Comparison of ENCODE assay signal across 9 cellular contexts in genomic region chr21:45981641-45982255, GRCh38. TPM values are rescaled to one million over a fixed set of nuclear protein-coding genes. Genes with fewer than 3 reads are reported as not detected.
DNase-seq lines count a peak whose midpoint lies in the region; ATAC-seq, FAIRE-seq and TF ChIP-seq lines count a peak whose summit lies in the region.
"Had no signal": no experiment of that assay in that cellular context is flagged by ENCODE, and none has a peak within 500 bp of the region (broad histone marks: within the 10 kb centered on the region; RNA-seq: fewer than 3 reads in every experiment).

Gene COL6A1, plus strand, starts transcription at chr21:45981770. Its CDS starts 81 bp downstream, at chr21:45981851.

- ATAC-seq in GM12878 (peak; percentile 43), right cardiac atrium (peak; percentile 77 to 81), psoas muscle (peak; percentile 71 to 79 (median 74)), GM19452 (IDR thresholded peaks at IDR 0.05; ENCODE audit: unreplicated experiment) (no peak)

- no peaks in the 10 kb centered on the region for H3K9me2 ChIP-seq in OCI-LY7 (ENCODE audit: insufficient read depth, low read length)

- TF ChIP-seq CTCF in OCI-LY7 (conservative IDR thresholded peaks at IDR 0.05; ENCODE audit: low read length) (no peak), GM12878 (IDR thresholded peaks at IDR 0.05 in 2 of 3, conservative IDR thresholded peaks at IDR 0.05 in 1 of 3; ENCODE audit: control insufficient read depth in 2 of 3, extremely low read depth in 1 of 3, insufficient read depth in 1 of 3, low read depth in 3 of 3, low read length in 3 of 3) (no peak), psoas muscle (IDR thresholded peaks at IDR 0.05) (no peak)

- TF ChIP-seq RAD21 in GM12878 (IDR thresholded peaks at IDR 0.05; ENCODE audit: insufficient read depth, low read depth, low read length), result no peak

- CTCF ChIA-PET in OCI-LY7 (lab: Charles Lee; ENCODE audit: unreplicated experiment), result no interaction called here
- CTCF ChIA-PET in GM12878 (lab: Yijun Ruan, JAX), result no interaction called here

- H3K79me2 ChIP-seq in OCI-LY7 (ENCODE audit: insufficient read depth, low read depth, low read length) (no peaks in the 10 kb centered on the region), GM12878 (ENCODE audit: control insufficient read depth, insufficient read depth, low read length) (no peaks in the 10 kb centered on the region)

- DNase-seq in DMS 273 (lab: John Stamatoyannopoulos, UW; ENCODE audit: unreplicated experiment) (peak; percentile 77), DMS 273 treated with DMSO at 0.1 percent for 48 hours (lab: John Stamatoyannopoulos, UW) (no peak), OCI-LY7 (ENCODE audit: low spot score) (no peak), GM12878 (ENCODE audit: low read depth, low spot score) (no peak), right cardiac atrium (peak; percentile 75 to 91 (median 89)), psoas muscle (peak; percentile 67 to 85), midbrain (lab: John Stamatoyannopoulos, UW) (no peak)

- WGBS in GM12878 (ENCODE audit: insufficient coverage, insufficient replicate concordance, low lambda C conversion rate, missing lambda C conversion rate), result 14% methylated on average over 32 of the region's 44 CpGs
- under 1% methylated on average over 37 of the region's 44 CpGs for WGBS in right cardiac atrium
- 0 to 1% (median 1%) methylated on average over 26 to 37 of the region's 44 CpGs for WGBS in psoas muscle, 3 donors

- POLR2A ChIA-PET in OCI-LY7 (lab: Charles Lee) (no interaction called here), GM12878 (lab: Charles Lee) (no interaction called here)

- H3K9me3 ChIP-seq in OCI-LY7 (ENCODE audit: low read length) (no peaks in the 10 kb centered on the region), GM12878 (replicated peaks; ENCODE audit: control insufficient read depth, insufficient read depth, low read length) (no peaks in the 10 kb centered on the region), right cardiac atrium (ENCODE audit: control insufficient read depth, low read length) (no peaks in the 10 kb centered on the region), psoas muscle (no peaks in the 10 kb centered on the region)

- H3K9ac ChIP-seq in GM12878 (ENCODE audit: control insufficient read depth, insufficient read depth, low read length), result 0 out of 2 replicates have a peak within 1 kb of the TSS, but pooled peaks have one; percentile 22

- RAD21 ChIA-PET in GM12878 (lab: Charles Lee; ENCODE audit: unreplicated experiment), result no interaction called here

- H3K4me2 ChIP-seq in OCI-LY7 (ENCODE audit: low read length) (peak within 1 kb of the TSS; percentile 55), GM12878 (ENCODE audit: control insufficient read depth, insufficient read depth) (peak within 1 kb of the TSS; percentile 71)

- BruUV-seq in OCI-LY7 (replicated peaks; lab: Mats Ljungman, UMichigan) (no TSS peak), GM12878 (replicated peaks; lab: Mats Ljungman, UMichigan) (no TSS peak)

- FAIRE-seq in GM12878 (lab: Jason Lieb, UNC), result no peak

- no peak for TF ChIP-seq POLR2A in GM12878 (IDR thresholded peaks at IDR 0.05; ENCODE audit: low read depth, low read length)

- TF ChIP-seq EP300 in GM12878 (IDR thresholded peaks at IDR 0.05; ENCODE audit: borderline replicate concordance in 1 of 2, control insufficient read depth in 1 of 2, low read depth in 2 of 2, low read length in 2 of 2), result no peak

- H3K27me3 ChIP-seq in GM12878 (replicated peaks in 1 of 2; ENCODE audit: control insufficient read depth in 2 of 2, insufficient read depth in 2 of 2, low read length in 1 of 2), result peaks cover 0 to 3% of the 10 kb centered on the region in 2 experiments; a peak in 2 of 4 replicates
- H3K27me3 ChIP-seq in right cardiac atrium (ENCODE audit: control insufficient read depth, insufficient read depth), result no peaks in the 10 kb centered on the region
- no peaks in the 10 kb centered on the region for H3K27me3 ChIP-seq in psoas muscle (ENCODE audit: insufficient read depth in 3 of 3, low read length in 2 of 3)

- H3K36me3 ChIP-seq in OCI-LY7 (ENCODE audit: insufficient read depth, low read length) (no peaks in the 10 kb centered on the region), GM12878 (ENCODE audit: control insufficient read depth in 2 of 2, insufficient read depth in 2 of 2, low read length in 1 of 2) (no peaks in the 10 kb centered on the region), psoas muscle (ENCODE audit: insufficient read depth in 1 of 2, low read depth in 1 of 2) (peaks cover 0 to 28% of the 10 kb centered on the region in 2 donors)

- H2AFZ ChIP-seq in OCI-LY7 (ENCODE audit: low read length), result no peak within 1 kb of the TSS
- H2AFZ ChIP-seq in GM12878 (ENCODE audit: control insufficient read depth, low read depth, low read length), result no peak within 1 kb of the TSS; the same call in none of the 2 replicates

- H4K20me1 ChIP-seq in OCI-LY7 (ENCODE audit: insufficient read depth, low read length) (no peaks in the 10 kb centered on the region), GM12878 (ENCODE audit: control insufficient read depth, insufficient read depth) (no peaks in the 10 kb centered on the region)

- H3K4me3 ChIP-seq in OCI-LY7 (ENCODE audit: low read depth, low read length, poor library complexity, severe bottlenecking), result no peak within 1 kb of the TSS
- no peak within 1 kb of the TSS for H3K4me3 ChIP-seq in GM12878
- peak within 1 kb of the TSS; percentile 81 for H3K4me3 ChIP-seq in right cardiac atrium (ENCODE audit: low read length)
- H3K4me3 ChIP-seq in psoas muscle, result peak within 1 kb of the TSS; percentile 93

- no peaks in the 10 kb centered on the region for H3K4me1 ChIP-seq in OCI-LY7 (ENCODE audit: insufficient read depth, low read length, poor library complexity, severe bottlenecking)
- H3K4me1 ChIP-seq in GM12878 (ENCODE audit: control insufficient read depth, insufficient read depth, low read length), result no peaks in the 10 kb centered on the region; the same call in 1 of the 2 replicates
- H3K4me1 ChIP-seq in right cardiac atrium (ENCODE audit: control insufficient read depth, insufficient read depth, low read length), result no peaks in the 10 kb centered on the region
- H3K4me1 ChIP-seq in psoas muscle, result no peaks in the 10 kb centered on the region

- H3K27ac ChIP-seq in OCI-LY7 (ENCODE audit: low read depth, low read length, poor library complexity, severe bottlenecking), result no peak within 1 kb of the TSS
- H3K27ac ChIP-seq in GM12878 (ENCODE audit: control insufficient read depth, insufficient read depth), result no peak within 1 kb of the TSS
- peak within 1 kb of the TSS; percentile 76 for H3K27ac ChIP-seq in right cardiac atrium (ENCODE audit: low read length)
- peak within 1 kb of the TSS; percentile 66 for H3K27ac ChIP-seq in psoas muscle
- H3K27ac ChIP-seq: 22Rv1 had no signal

- in situ Hi-C loops in GM12878 (cut with MboI), result no loop called here

- SMC1A ChIA-PET in GM12878 (lab: Charles Lee; ENCODE audit: uncharacterized antibody, unreplicated experiment), result no interaction called here

- intact Hi-C loops in OCI-LY7 (cut with micrococcal nuclease; ENCODE audit: unreplicated experiment), result no loop called here
- intact Hi-C loops in GM12878 (cut with micrococcal nuclease; ENCODE audit: unreplicated experiment), result no loop called here
- intact Hi-C loops in right cardiac atrium (cut with DNase I), result loop anchor here in 3 of 4 donors (5.0 kb wide), 2 partner anchors 46 to 116 kb away; partner anchors contain the start of gene COL6A2 (in 2 of the 3)
- intact Hi-C loops in psoas muscle (cut with DNase I), result loop anchor here in 1 of 2 donors (10.0 kb wide), 1 partner anchor 1647 kb away; the partner anchor contains the start of gene CFAP410

TF ChIP-seq in GM12878, 131 proteins besides CTCF, POLR2A, EP300 and RAD21 (continues in another document):
- TF ChIP-seq IKZF2 (IDR thresholded peaks at IDR 0.05), result no peak
- no peak for TF ChIP-seq SREBF2 (IDR thresholded peaks at IDR 0.05; ENCODE audit: low read length)
- TF ChIP-seq EED (IDR thresholded peaks at IDR 0.05; ENCODE audit: low read depth), result no peak
- TF ChIP-seq RBBP5 (conservative IDR thresholded peaks at IDR 0.05), result no peak
- no peak for TF ChIP-seq E2F4 (IDR thresholded peaks at IDR 0.05; ENCODE audit: low read depth, low read length)

RNA-seq across cellular contexts. Expression of gene COL6A1, which starts in this region (rescaled TPM):
- total RNA-seq in OCI-LY7 (2014; rRNA removed; shearing (Covaris generic)), result not detected in 2 replicates
- not detected in 2 replicates for total RNA-seq in OCI-LY7 (2022)
- total RNA-seq in GM12878 (2013; cell fraction: nucleolus; rRNA removed), result 0.47 and 0.56 TPM in 2 replicates
- total RNA-seq in GM12878 (2014; rRNA removed), result not detected in 2 replicates
- total RNA-seq in GM12878 (2014; rRNA removed; fragmentation: Illumina TruSeq; extraction: Trizol), result not detected in 2 replicates
- 1.1 and 1.3 TPM in 2 replicates for total RNA-seq in GM12878 (2021)
- polyA plus RNA-seq in GM12878 (2011; ENCODE audit: low read depth), result not detected
- polyA plus RNA-seq in GM12878 (2011; rRNA removed), result not detected in 2 replicates
- 0.09 and 0.17 TPM in 2 replicates for polyA plus RNA-seq in GM12878 (2011; cell fraction: cytosol; rRNA removed)
- 0.99 and 1.0 TPM in 2 replicates for polyA plus RNA-seq in GM12878 (2011; cell fraction: nucleus; rRNA removed)
- 0.38 and 0.58 TPM in 2 replicates for polyA plus RNA-seq in GM12878 (2012)
- polyA plus RNA-seq in GM12878 (2014; fragmentation: Illumina TruSeq; extraction: Trizol), result not detected in 2 replicates
- not detected for polyA plus RNA-seq in GM12878 (2014; fragmentation: Nextera tagmentation; extraction: Ambion mirVana)
- not detected in 2 replicates for polyA plus RNA-seq in GM12878 (2014; rRNA removed)
- polyA plus RNA-seq in GM12878 (2016; fragmentation: Nextera tagmentation; extraction: Ambion mirVana), result under 1 TPM; 0.12 to 0.20 TPM
- polyA minus RNA-seq in GM12878 (2011; rRNA and poly(A)+ RNA removed), result not detected in 2 replicates
- polyA minus RNA-seq in GM12878 (2011; cell fraction: cytosol; rRNA and poly(A)+ RNA removed), result not detected in 2 replicates
- 0.19 and 0.36 TPM in 2 replicates for polyA minus RNA-seq in GM12878 (2011; cell fraction: nucleus; rRNA and poly(A)+ RNA removed)
- total RNA-seq in right cardiac atrium, result 100 to 1,000 TPM; 112 to 192 (median 171) TPM
- 165 TPM for polyA plus RNA-seq in right cardiac atrium
- total RNA-seq in psoas muscle, result 10 to 100 TPM; 36.1 to 83.0 (median 61.9) TPM
- 10 to 100 TPM; 29.4 to 32.1 (median 30.4) TPM for polyA plus RNA-seq in psoas muscle

Comparison
In these comparisons a context has a peak if more than half of its experiments do, and no peak if none do; other contexts are left out.
1. RNA of gene COL6A1 (total RNA-seq): 112 to 192 TPM in right cardiac atrium and 36.1 to 83.0 TPM in psoas muscle; not detected in OCI-LY7 and 0.47 to 1.3 TPM in GM12878; every median in the first group is over 10 times any median in the second.
2. RNA of gene COL6A1 (polyA plus RNA-seq): 165 TPM in right cardiac atrium (single experiment) and 29.4 to 32.1 TPM in psoas muscle; 0.09 to 1.0 TPM in GM12878; every median in the first group is over 10 times any median in the second.
3. DNase-seq: peak in DMS 273 (single experiment), right cardiac atrium (3 of 3) and psoas muscle (2 of 2); none in DMS 273 treated with DMSO at 0.1 percent for 48 hours (single experiment), OCI-LY7 (single experiment), GM12878 (single experiment) and midbrain (single experiment).
4. H3K27ac ChIP-seq: peak in right cardiac atrium (single experiment) and psoas muscle (single experiment); none in OCI-LY7 (single experiment) and GM12878 (single experiment).
5. H3K4me3 ChIP-seq: peak in right cardiac atrium (single experiment) and psoas muscle (single experiment); none in OCI-LY7 (single experiment) and GM12878 (single experiment).
6. intact Hi-C loops: an anchor here in right cardiac atrium (5.0 kb wide); none called in OCI-LY7 and GM12878.